ENCODE assay signal across 30 cellular contexts in genomic region chr1:240768979-240769378, GRCh38.
DNase-seq lines count a peak whose midpoint lies in the region; ATAC-seq and TF ChIP-seq lines count a peak whose summit lies in the region.
"Had no signal": no experiment of that assay in that cellular context is flagged by ENCODE, and none has a peak within 500 bp of the region (broad histone marks: within the 10 kb centered on the region; RNA-seq: fewer than 3 reads in every experiment).

No MANE protein-coding gene starts in this region.

- H3K27ac ChIP-seq in parathyroid adenoma, result peak overlapping the region; percentile 54
- H3K27ac ChIP-seq: 22Rv1, brain microvascular endothelial cell, gastroesophageal sphincter, hepatocyte, left lung, prostate gland, suprapubic skin had no signal

- no peaks in the 10 kb centered on the region for H3K27me3 ChIP-seq in parathyroid adenoma (ENCODE audit: control insufficient read depth, insufficient read depth, low read length)
- H3K27me3 ChIP-seq: brain microvascular endothelial cell, hepatocyte, suprapubic skin had no signal

- H3K36me3 ChIP-seq in parathyroid adenoma (ENCODE audit: control insufficient read depth, insufficient read depth, low read length), result no peaks in the 10 kb centered on the region
- H3K36me3 ChIP-seq: brain microvascular endothelial cell, gastroesophageal sphincter, left lung, prostate gland, suprapubic skin had no signal

- H3K4me2 ChIP-seq in parathyroid adenoma (ENCODE audit: low read length), result peak overlapping the region; percentile 50
- H3K4me2 ChIP-seq: hepatocyte had no signal

- no peaks in the 10 kb centered on the region for H3K9me3 ChIP-seq in parathyroid adenoma (ENCODE audit: control insufficient read depth, low read length)
- H3K9me3 ChIP-seq: gastroesophageal sphincter, left lung, prostate gland, suprapubic skin had no signal

- in situ Hi-C loops in GM13976 (cut with MboI; ENCODE audit: low sequenced_read_pairs, unreplicated experiment), result no loop called here

- H3K4me3 ChIP-seq in parathyroid adenoma (ENCODE audit: low read depth, low read length), result peak overlapping the region; percentile 6
- H3K4me3 ChIP-seq: gastroesophageal sphincter, hepatocyte, left lung, prostate gland, suprapubic skin had no signal

- DNase-seq in DMS153 (lab: John Stamatoyannopoulos, UW) (peak; percentile 11), DMS153 treated with DMSO at 0.1 percent for 48 hours (lab: John Stamatoyannopoulos, UW; ENCODE audit: unreplicated experiment) (no peak), NCI-H128 (lab: John Stamatoyannopoulos, UW; ENCODE audit: unreplicated experiment) (peak; percentile 35), NCI-H748 treated with DMSO at 0.1 percent for 48 hours (lab: John Stamatoyannopoulos, UW) (peak; percentile 47), GM13976 (ENCODE audit: low spot score) (no peak)
- DNase-seq: activated CD4-positive, alpha-beta T cell treated with anti-CD3 and anti-CD28 coated beads, Interleukin-2, amount 10 ng/mL, durations not matched to agents 7 days and 5 days; activated naive CD4-positive, alpha-beta T cell treated with anti-CD3 and anti-CD28 coated beads for 36 hours; activated T-cell treated with anti-CD3 and anti-CD28 coated beads, Interleukin-2, amount 50 U/mL, for 72 hours; brain microvascular endothelial cell; CD4-positive, CD25-positive, alpha-beta regulatory T cell; GOT3; immature natural killer cell; KG1; left lung; mesenchymal stem cell; NCI-H187; NCI-H446; SHP77; stimulated activated naive B cell treated with anti-CD40 and anti-IgM and Interleukin-4, amounts not matched to agents 10 μg/mL and 1 μg/mL and 100 μg/mL, for 72 hours; T1000 had no signal

- TF ChIP-seq CTCF in parathyroid adenoma (IDR thresholded peaks at IDR 0.05) (no peak), GM13976 (IDR thresholded peaks at IDR 0.05; ENCODE audit: borderline replicate concordance, control extremely low read depth, extremely low read depth, insufficient read depth, missing control alignments) (no peak)

- ATAC-seq in GM18909 (IDR thresholded peaks at IDR 0.05; ENCODE audit: poor library complexity, unreplicated experiment) (no peak), HG03097 (IDR thresholded peaks at IDR 0.05; ENCODE audit: low FRiP score, unreplicated experiment) (no peak)
- ATAC-seq: activated T-cell treated with anti-CD3 and anti-CD28 coated beads, Interleukin-2, amount 50 U/mL, for 72 hours; gastroesophageal sphincter; left lung; Panc1; stimulated activated naive B cell treated with anti-CD40 and anti-IgM and Interleukin-4, amounts not matched to agents 10 μg/mL and 1 μg/mL and 100 μg/mL, for 72 hours; WTC11 had no signal

- no peaks in the 10 kb centered on the region for H3K79me2 ChIP-seq in parathyroid adenoma
- H3K79me2 ChIP-seq: hepatocyte had no signal

- no peak overlapping the region for H2AFZ ChIP-seq in parathyroid adenoma
- H2AFZ ChIP-seq: hepatocyte had no signal

- H3K4me1 ChIP-seq in parathyroid adenoma, result peaks cover 6% of the 10 kb centered on the region
- H3K4me1 ChIP-seq: gastroesophageal sphincter, left lung, prostate gland, suprapubic skin had no signal

- H3K9ac ChIP-seq in parathyroid adenoma, result no peak overlapping the region

Comparison
In these comparisons a context has a peak if more than half of its experiments do, and no peak if none do; other contexts are left out.
1. DNase-seq: peak in DMS153 (single experiment), NCI-H128 (single experiment) and NCI-H748 treated with DMSO at 0.1 percent for 48 hours (single experiment); none in DMS153 treated with DMSO at 0.1 percent for 48 hours (single experiment) and GM13976 (single experiment).